In genomic region chr2:237440819-237441281, GRCh38 we compare ENCODE assay signal across 11 cellular contexts. TPM values are rescaled to one million over a fixed set of nuclear protein-coding genes. Genes with fewer than 3 reads are reported as not detected.
DNase-seq lines count a peak whose midpoint lies in the region; ATAC-seq, FAIRE-seq and TF ChIP-seq lines count a peak whose summit lies in the region.
"Had no signal": no experiment of that assay in that cellular context is flagged by ENCODE, and none has a peak within 500 bp of the region (broad histone marks: within the 10 kb centered on the region; RNA-seq: fewer than 3 reads in every experiment).

No MANE protein-coding gene starts in this region.

- H3K36me3 ChIP-seq in astrocyte (ENCODE audit: insufficient read depth, low read length): no peaks in the 10 kb centered on the region
- H3K36me3 ChIP-seq: upper lobe of left lung had no signal

- H3K9me3 ChIP-seq in astrocyte (ENCODE audit: insufficient read depth, low read depth, low read length): no peaks in the 10 kb centered on the region
- H3K9me3 ChIP-seq: upper lobe of left lung had no signal

- ATAC-seq in HG03565 (IDR thresholded peaks at IDR 0.05; ENCODE audit: unreplicated experiment) (peak; percentile 41), omental fat pad (ENCODE audit: low FRiP score) (no peak)

- no peaks in the 10 kb centered on the region for H3K9me3 Mint-ChIP-seq in astrocyte (ENCODE audit: unreplicated experiment)

- H3K36me3 Mint-ChIP-seq in astrocyte (ENCODE audit: low read depth, unreplicated experiment): peaks cover 3% of the 10 kb centered on the region

- no peaks in the 10 kb centered on the region for H3K79me2 ChIP-seq in astrocyte (ENCODE audit: insufficient read depth, low read length)

- no peaks in the 10 kb centered on the region for H3K27me3 ChIP-seq in astrocyte (ENCODE audit: insufficient read depth, low read length)
- H3K27me3 ChIP-seq: upper lobe of left lung had no signal

- no peak overlapping the region for H3K4me3 Mint-ChIP-seq in astrocyte (ENCODE audit: unreplicated experiment)

- H2AFZ ChIP-seq in astrocyte (ENCODE audit: low read depth, low read length): no peak overlapping the region

- no peak for TF ChIP-seq CTCF in astrocyte (IDR thresholded peaks at IDR 0.05; ENCODE audit: insufficient read depth, low read depth, low read length)
- TF ChIP-seq CTCF in omental fat pad (IDR thresholded peaks at IDR 0.05): no peak

- H3K4me1 ChIP-seq in astrocyte (ENCODE audit: insufficient read depth, low read length): peaks cover 34% of the 10 kb centered on the region

- H3K27me3 Mint-ChIP-seq in astrocyte (ENCODE audit: low read depth, unreplicated experiment): peaks cover 3% of the 10 kb centered on the region

- H3K9ac ChIP-seq in astrocyte (ENCODE audit: low read length): peak overlapping the region; percentile 45
- H3K9ac ChIP-seq: KMS-11 had no signal

- H3K27ac ChIP-seq in astrocyte (ENCODE audit: low read depth, low read length): peak overlapping the region; percentile 42
- H3K27ac ChIP-seq: KMS-11 had no signal

- H3K4me2 ChIP-seq in astrocyte (ENCODE audit: low read length): peak overlapping the region; percentile 58
- H3K4me2 ChIP-seq: KMS-11 had no signal

- peak overlapping the region; percentile 37 for H3K27ac Mint-ChIP-seq in astrocyte (ENCODE audit: unreplicated experiment)

- DNase-seq in EH (ENCODE audit: low read depth) (peak; percentile 62), astrocyte (ENCODE audit: low read depth) (no peak), NCI-H748 (lab: John Stamatoyannopoulos, UW; ENCODE audit: unreplicated experiment) (no peak), occipital lobe (lab: John Stamatoyannopoulos, UW) (no peak), cerebellum (ENCODE audit: low spot score) (no peak), omental fat pad (ENCODE audit: low spot score) (no peak)
- peak; percentile 82 for DNase-seq in stimulated activated CD4-positive, alpha-beta T cell treated with anti-CD3 and anti-CD28 coated beads, Interleukin-1b, Interleukin-23, amount 100 ng/mL, for 48 hours
- DNase-seq: DMS79 treated with DMSO at 0.1 percent for 48 hours, upper lobe of left lung had no signal

- H4K20me1 ChIP-seq in astrocyte (ENCODE audit: insufficient read depth, low read length): no peaks in the 10 kb centered on the region

- peaks cover 34% of the 10 kb centered on the region for H3K4me1 Mint-ChIP-seq in astrocyte (ENCODE audit: low read depth, unreplicated experiment)

- H3K4me3 ChIP-seq in astrocyte (ENCODE audit: insufficient read depth, low read depth, low read length): no peak overlapping the region
- H3K4me3 ChIP-seq: upper lobe of left lung had no signal

- FAIRE-seq in astrocyte (lab: Jason Lieb, UNC): no peak

RNA-seq across cellular contexts. Expression of gene COL6A3, which starts 26.9 kb away (rescaled TPM):
- total RNA-seq in astrocyte: 200 and 560 TPM in 2 replicates
- 23.9 TPM for total RNA-seq in occipital lobe
- 59.6 TPM for total RNA-seq in cerebellum
- 100 to 1,000 TPM; 105 to 712 (median 274) TPM for total RNA-seq in omental fat pad

RNA-seq across cellular contexts. Expression of gene MLPH, which starts 46.2 kb away (rescaled TPM):
- total RNA-seq in astrocyte (14.2 and 16.2 TPM in 2 replicates), occipital lobe (0.94 TPM), cerebellum (1.2 TPM), omental fat pad (10 to 100 TPM in 1 of 4 donors, 1 to 10 TPM in 3; 3.8 to 23.6 (median 6.4) TPM)

Comparison
In these comparisons a context has a peak if more than half of its experiments do, and no peak if none do; other contexts are left out.
1. DNase-seq: peak in EH (single experiment) and stimulated activated CD4-positive, alpha-beta T cell treated with anti-CD3 and anti-CD28 coated beads, Interleukin-1b, Interleukin-23, amount 100 ng/mL, for 48 hours (single experiment); none in astrocyte (single experiment), NCI-H748 (single experiment), occipital lobe (single experiment), cerebellum (single experiment) and omental fat pad (single experiment).